1 cellular context compared by ENCODE assay signal in genomic region chr17:77445030-77445907, GRCh38.
TF ChIP-seq lines count a peak whose summit lies in the region.

No MANE protein-coding gene starts in this region.

TF ChIP-seq in IMR-90, 13 proteins besides CTCF, POLR2A, EP300 and RAD21 (continued from another document):
- TF ChIP-seq FOS (IDR thresholded peaks at IDR 0.05; ENCODE audit: low read depth, low read length) (no peak), MAZ (IDR thresholded peaks at IDR 0.05; ENCODE audit: borderline replicate concordance, low read depth, low read length) (0 out of 2 replicates have a peak, but pooled peaks have one; percentile 6), BHLHE40 (IDR thresholded peaks at IDR 0.05; ENCODE audit: low read depth, low read length) (peak; percentile 53)
